In genomic region chr11:31802609-31802989, GRCh38 we compare ENCODE assay signal across 2 cellular contexts.
TF ChIP-seq lines count a peak whose summit lies in the region.

No MANE protein-coding gene starts in this region.

TF ChIP-seq in SK-N-SH, 30 proteins besides CTCF, POLR2A, EP300 and RAD21 (continued from another document):
- TF ChIP-seq PBX3 (IDR thresholded peaks at IDR 0.05) (no peak), TCF12 (IDR thresholded peaks at IDR 0.05) (no peak), MEF2A (IDR thresholded peaks at IDR 0.05; ENCODE audit: borderline replicate concordance, low read depth) (no peak), RCOR1 (IDR thresholded peaks at IDR 0.05; ENCODE audit: low read length) (no peak), USF1 (IDR thresholded peaks at IDR 0.05; ENCODE audit: borderline replicate concordance, low read depth) (no peak), FOXM1 (IDR thresholded peaks at IDR 0.05; ENCODE audit: low read depth) (no peak), FOXJ3 (CRISPR knock-in tag; IDR thresholded peaks at IDR 0.05) (no peak), MAX (IDR thresholded peaks at IDR 0.05; ENCODE audit: low read depth) (no peak)

TF ChIP-seq in SK-N-SH treated with all-trans-retinoic acid at 6 μM for 48 hours, 23 proteins besides CTCF, POLR2A, EP300 and RAD21 (continued from another document):
- TF ChIP-seq BACH2 (CRISPR knock-in tag; IDR thresholded peaks at IDR 0.05; ENCODE audit: borderline replicate concordance) (no peak), ZNF8 (CRISPR knock-in tag; IDR thresholded peaks at IDR 0.05) (no peak), GLIS3 (CRISPR knock-in tag; IDR thresholded peaks at IDR 0.05) (no peak), CSDC2 (CRISPR knock-in tag; IDR thresholded peaks at IDR 0.05) (no peak), PPARA (CRISPR knock-in tag; IDR thresholded peaks at IDR 0.05; ENCODE audit: borderline replicate concordance) (no peak), ZNF70 (CRISPR knock-in tag; IDR thresholded peaks at IDR 0.05) (no peak)
